1 cellular context compared by ENCODE assay signal in the genomic region with DNA sequence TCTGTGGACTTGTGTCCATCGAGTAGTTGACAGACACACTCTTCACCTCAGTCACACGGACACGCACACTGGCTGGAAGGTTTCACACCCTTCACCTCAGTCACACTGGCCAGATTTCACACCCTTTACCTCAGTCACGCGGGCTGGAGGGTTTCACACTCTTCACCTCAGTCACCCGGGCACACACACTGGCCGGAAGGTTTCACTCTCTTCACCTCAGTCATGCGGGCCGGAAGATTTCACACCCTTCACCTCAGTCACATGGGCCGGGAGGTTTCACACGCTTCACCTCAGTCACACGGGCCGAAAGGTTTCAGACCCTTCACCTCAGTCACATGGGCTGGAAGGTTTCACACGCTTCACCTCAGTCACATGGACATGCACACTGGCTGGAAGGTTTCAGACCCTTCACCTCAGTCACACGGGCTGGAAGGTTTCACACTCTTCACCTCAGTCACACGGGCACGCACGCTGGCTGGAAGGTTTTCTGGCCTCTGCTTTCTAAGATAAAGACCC.
TF ChIP-seq lines count a peak whose summit lies in the region.

No MANE protein-coding gene starts in this region.

TF ChIP-seq in GM12878, 131 proteins besides CTCF, POLR2A, EP300 and RAD21 (continued from another document and continues in another):
- TF ChIP-seq, protein P1, sequence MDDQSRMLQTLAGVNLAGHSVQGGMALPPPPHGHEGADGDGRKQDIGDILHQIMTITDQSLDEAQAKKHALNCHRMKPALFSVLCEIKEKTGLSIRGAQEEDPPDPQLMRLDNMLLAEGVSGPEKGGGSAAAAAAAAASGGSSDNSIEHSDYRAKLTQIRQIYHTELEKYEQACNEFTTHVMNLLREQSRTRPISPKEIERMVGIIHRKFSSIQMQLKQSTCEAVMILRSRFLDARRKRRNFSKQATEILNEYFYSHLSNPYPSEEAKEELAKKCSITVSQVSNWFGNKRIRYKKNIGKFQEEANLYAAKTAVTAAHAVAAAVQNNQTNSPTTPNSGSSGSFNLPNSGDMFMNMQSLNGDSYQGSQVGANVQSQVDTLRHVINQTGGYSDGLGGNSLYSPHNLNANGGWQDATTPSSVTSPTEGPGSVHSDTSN (IDR thresholded peaks at IDR 0.05; ENCODE audit: insufficient replicate concordance, low read depth, low read length) = peak; percentile 33
- TF ChIP-seq ZNF24 (IDR thresholded peaks at IDR 0.05) (no peak; the same call in 1 of the 2 replicates), NRF1 (conservative IDR thresholded peaks at IDR 0.05; ENCODE audit: low read depth, low read length) (no peak), MTA2 (IDR thresholded peaks at IDR 0.05; ENCODE audit: low read depth) (peak; percentile 89), PAX5 (IDR thresholded peaks at IDR 0.05; ENCODE audit: borderline replicate concordance, low read depth, low read length) (peak; percentile 94), TCF3 (IDR thresholded peaks at IDR 0.05; ENCODE audit: borderline replicate concordance, insufficient read depth, low read depth, low read length) (peak; percentile 28; the same call in 1 of the 2 replicates), CHD4 (IDR thresholded peaks at IDR 0.05) (no peak), MEF2A (IDR thresholded peaks at IDR 0.05; ENCODE audit: insufficient read depth, low read depth, low read length) (0 out of 2 replicates have a peak, but pooled peaks have one; percentile 63), SKIL (IDR thresholded peaks at IDR 0.05; ENCODE audit: low read depth, poor library complexity, severe bottlenecking) (peak; percentile 96), POLR2AphosphoS5 (IDR thresholded peaks at IDR 0.05; ENCODE audit: low read length) (peak; percentile 51), IRF4 (IDR thresholded peaks at IDR 0.05; ENCODE audit: low read depth, low read length) (peak; percentile 66), BACH1 (IDR thresholded peaks at IDR 0.05; ENCODE audit: borderline replicate concordance) (peak; percentile 87; the same call in 1 of the 2 replicates), ZNF384 (IDR thresholded peaks at IDR 0.05; ENCODE audit: borderline replicate concordance, low read depth, low read length) (no peak), TBL1XR1 (IDR thresholded peaks at IDR 0.05; ENCODE audit: low read depth, low read length) (peak; percentile 72), CBX5 (IDR thresholded peaks at IDR 0.05; ENCODE audit: low read depth) (peak; percentile 85; the same call in 1 of the 2 replicates), ZNF217 (IDR thresholded peaks at IDR 0.05) (no peak), E2F4 (IDR thresholded peaks at IDR 0.05; ENCODE audit: low read depth, low read length) (no peak), PRDM15 (CRISPR knock-in tag; IDR thresholded peaks at IDR 0.05) (no peak), ASH2L (IDR thresholded peaks at IDR 0.05; ENCODE audit: borderline replicate concordance, low read depth) (no peak), SRF (IDR thresholded peaks at IDR 0.05; ENCODE audit: low read depth in 2 of 2, low read length in 2 of 2) (no peak), SPI1 (IDR thresholded peaks at IDR 0.05; ENCODE audit: borderline replicate concordance, insufficient read depth, low read depth, low read length) (no peak), CUX1 (IDR thresholded peaks at IDR 0.05; ENCODE audit: insufficient replicate concordance, low read depth, low read length) (peak; percentile 92), BRCA1 (IDR thresholded peaks at IDR 0.05; ENCODE audit: low read depth, low read length) (no peak), JUND (IDR thresholded peaks at IDR 0.05; ENCODE audit: low read depth, low read length) (no peak), ZNF622 (IDR thresholded peaks at IDR 0.05) (no peak), DPF2 (IDR thresholded peaks at IDR 0.05) (peak; percentile 37; the same call in 1 of the 2 replicates), SP1 (IDR thresholded peaks at IDR 0.05; ENCODE audit: low read depth, low read length) (peak; percentile 67), CHD1 (IDR thresholded peaks at IDR 0.05; ENCODE audit: low read depth, low read length) (no peak), SUZ12 (IDR thresholded peaks at IDR 0.05; ENCODE audit: unreplicated experiment) (no peak)
- TF ChIP-seq, protein P2, sequence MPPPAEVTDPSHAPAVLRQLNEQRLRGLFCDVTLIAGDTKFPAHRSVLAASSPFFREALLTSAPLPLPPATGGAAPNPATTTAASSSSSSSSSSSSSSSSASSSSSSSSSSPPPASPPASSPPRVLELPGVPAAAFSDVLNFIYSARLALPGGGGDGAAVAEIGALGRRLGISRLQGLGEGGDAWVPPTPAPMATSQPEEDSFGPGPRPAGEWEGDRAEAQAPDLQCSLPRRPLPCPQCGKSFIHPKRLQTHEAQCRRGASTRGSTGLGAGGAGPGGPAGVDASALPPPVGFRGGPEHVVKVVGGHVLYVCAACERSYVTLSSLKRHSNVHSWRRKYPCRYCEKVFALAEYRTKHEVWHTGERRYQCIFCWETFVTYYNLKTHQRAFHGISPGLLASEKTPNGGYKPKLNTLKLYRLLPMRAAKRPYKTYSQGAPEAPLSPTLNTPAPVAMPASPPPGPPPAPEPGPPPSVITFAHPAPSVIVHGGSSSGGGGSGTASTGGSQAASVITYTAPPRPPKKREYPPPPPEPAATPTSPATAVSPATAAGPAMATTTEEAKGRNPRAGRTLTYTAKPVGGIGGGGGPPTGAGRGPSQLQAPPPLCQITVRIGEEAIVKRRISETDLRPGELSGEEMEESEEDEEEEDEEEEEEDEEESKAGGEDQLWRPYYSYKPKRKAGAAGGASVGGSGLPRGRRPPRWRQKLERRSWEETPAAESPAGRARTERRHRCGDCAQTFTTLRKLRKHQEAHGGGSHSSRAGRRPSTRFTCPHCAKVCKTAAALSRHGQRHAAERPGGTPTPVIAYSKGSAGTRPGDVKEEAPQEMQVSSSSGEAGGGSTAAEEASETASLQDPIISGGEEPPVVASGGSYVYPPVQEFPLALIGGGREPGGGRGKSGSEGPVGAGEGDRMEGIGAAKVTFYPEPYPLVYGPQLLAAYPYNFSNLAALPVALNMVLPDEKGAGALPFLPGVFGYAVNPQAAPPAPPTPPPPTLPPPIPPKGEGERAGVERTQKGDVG (CRISPR knock-in tag; IDR thresholded peaks at IDR 0.05) = no peak
- TF ChIP-seq, protein P3, sequence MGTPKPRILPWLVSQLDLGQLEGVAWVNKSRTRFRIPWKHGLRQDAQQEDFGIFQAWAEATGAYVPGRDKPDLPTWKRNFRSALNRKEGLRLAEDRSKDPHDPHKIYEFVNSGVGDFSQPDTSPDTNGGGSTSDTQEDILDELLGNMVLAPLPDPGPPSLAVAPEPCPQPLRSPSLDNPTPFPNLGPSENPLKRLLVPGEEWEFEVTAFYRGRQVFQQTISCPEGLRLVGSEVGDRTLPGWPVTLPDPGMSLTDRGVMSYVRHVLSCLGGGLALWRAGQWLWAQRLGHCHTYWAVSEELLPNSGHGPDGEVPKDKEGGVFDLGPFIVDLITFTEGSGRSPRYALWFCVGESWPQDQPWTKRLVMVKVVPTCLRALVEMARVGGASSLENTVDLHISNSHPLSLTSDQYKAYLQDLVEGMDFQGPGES (IDR thresholded peaks at IDR 0.05) = no peak
- TF ChIP-seq, protein P4, sequence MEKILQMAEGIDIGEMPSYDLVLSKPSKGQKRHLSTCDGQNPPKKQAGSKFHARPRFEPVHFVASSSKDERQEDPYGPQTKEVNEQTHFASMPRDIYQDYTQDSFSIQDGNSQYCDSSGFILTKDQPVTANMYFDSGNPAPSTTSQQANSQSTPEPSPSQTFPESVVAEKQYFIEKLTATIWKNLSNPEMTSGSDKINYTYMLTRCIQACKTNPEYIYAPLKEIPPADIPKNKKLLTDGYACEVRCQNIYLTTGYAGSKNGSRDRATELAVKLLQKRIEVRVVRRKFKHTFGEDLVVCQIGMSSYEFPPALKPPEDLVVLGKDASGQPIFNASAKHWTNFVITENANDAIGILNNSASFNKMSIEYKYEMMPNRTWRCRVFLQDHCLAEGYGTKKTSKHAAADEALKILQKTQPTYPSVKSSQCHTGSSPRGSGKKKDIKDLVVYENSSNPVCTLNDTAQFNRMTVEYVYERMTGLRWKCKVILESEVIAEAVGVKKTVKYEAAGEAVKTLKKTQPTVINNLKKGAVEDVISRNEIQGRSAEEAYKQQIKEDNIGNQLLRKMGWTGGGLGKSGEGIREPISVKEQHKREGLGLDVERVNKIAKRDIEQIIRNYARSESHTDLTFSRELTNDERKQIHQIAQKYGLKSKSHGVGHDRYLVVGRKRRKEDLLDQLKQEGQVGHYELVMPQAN (conservative IDR thresholded peaks at IDR 0.05) = no peak
